In the genomic region with DNA sequence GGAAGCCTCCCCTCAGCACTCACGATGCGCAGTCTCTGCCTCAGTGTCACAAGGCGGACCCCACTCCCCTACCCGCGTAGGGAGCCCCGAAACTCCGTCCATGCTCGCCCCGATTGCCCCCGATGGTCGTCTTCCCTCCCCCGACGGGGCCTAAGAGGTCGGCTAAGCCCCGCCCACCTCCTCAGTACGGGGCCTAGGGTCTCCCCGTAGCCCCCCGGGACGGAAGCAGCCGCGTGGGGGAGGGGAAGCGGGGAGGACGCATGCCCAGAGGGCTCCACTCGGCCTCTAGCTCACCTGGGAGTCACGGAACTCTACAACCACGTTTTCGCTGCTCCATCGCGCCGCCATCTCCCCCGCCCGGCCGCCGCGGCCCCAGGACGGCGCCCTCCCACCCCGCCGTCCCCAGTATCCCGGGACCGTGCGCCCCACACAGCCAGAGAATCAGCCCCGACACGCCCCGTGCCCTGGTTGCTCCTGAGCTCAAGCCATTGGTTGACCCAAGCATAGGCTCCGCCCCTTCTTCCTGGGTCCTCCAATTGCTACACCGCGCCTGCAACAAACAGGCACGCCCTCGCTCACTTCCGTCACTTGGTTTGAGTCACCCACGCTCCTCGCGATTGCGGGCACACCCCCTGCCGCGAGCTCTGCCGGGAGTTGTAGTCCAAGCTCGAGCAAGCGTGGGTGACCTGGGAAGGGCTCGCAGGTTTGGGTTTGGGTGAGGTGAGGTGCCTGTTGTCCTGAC, we compare ENCODE assay signal across 1 cellular context.
TF ChIP-seq lines count a peak whose summit lies in the region.

Gene WDR59, minus strand, starts transcription at position 454 of the 742 bp plus-strand sequence. Its CDS starts 106 bp downstream, at position 348.

TF ChIP-seq in K562, 482 proteins besides CTCF, POLR2A, EP300 and RAD21 (continued from another document and continues in another):
- TF ChIP-seq, protein P1, sequence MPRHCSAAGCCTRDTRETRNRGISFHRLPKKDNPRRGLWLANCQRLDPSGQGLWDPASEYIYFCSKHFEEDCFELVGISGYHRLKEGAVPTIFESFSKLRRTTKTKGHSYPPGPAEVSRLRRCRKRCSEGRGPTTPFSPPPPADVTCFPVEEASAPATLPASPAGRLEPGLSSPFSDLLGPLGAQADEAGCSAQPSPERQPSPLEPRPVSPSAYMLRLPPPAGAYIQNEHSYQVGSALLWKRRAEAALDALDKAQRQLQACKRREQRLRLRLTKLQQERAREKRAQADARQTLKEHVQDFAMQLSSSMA (CRISPR knock-in tag; IDR thresholded peaks at IDR 0.05), result no peak
- TF ChIP-seq CEBPG (CRISPR knock-in tag; IDR thresholded peaks at IDR 0.05) (peak; percentile 73; the same call in 1 of the 2 replicates), CEBPG (tag; conservative IDR thresholded peaks at IDR 0.05 in 1 of 2, IDR thresholded peaks at IDR 0.05 in 1 of 2) (peak in 1 of 2 experiments; percentile 45; a peak in 2 of 4 replicates), TEAD4 (IDR thresholded peaks at IDR 0.05; ENCODE audit: low read length) (no peak), TEAD4 (CRISPR knock-in tag; IDR thresholded peaks at IDR 0.05; ENCODE audit: borderline replicate concordance) (no peak), NFYB (IDR thresholded peaks at IDR 0.05; ENCODE audit: extremely low read depth, insufficient read length) (peak; percentile 80), CBFA2T2 (conservative IDR thresholded peaks at IDR 0.05) (no peak), CBX8 (IDR thresholded peaks at IDR 0.05; ENCODE audit: borderline replicate concordance, extremely low read depth, low read depth, low read length, poor library complexity, severe bottlenecking) (no peak), NCOA2 (IDR thresholded peaks at IDR 0.05; ENCODE audit: partially characterized antibody in 2 of 2) (no peak), CREB5 (CRISPR knock-in tag; IDR thresholded peaks at IDR 0.05) (no peak), POLR2AphosphoS5 (IDR thresholded peaks at IDR 0.05; ENCODE audit: control insufficient read depth, insufficient read depth, low read depth, low read length) (peak; percentile 43; the same call in 1 of the 2 replicates), ZNF347 (CRISPR knock-in tag; IDR thresholded peaks at IDR 0.05; ENCODE audit: low read depth) (no peak), ZNF124 (CRISPR knock-in tag; IDR thresholded peaks at IDR 0.05) (no peak), GATAD2B (IDR thresholded peaks at IDR 0.05; ENCODE audit: borderline replicate concordance) (peak; percentile 62; the same call in 1 of the 2 replicates), KLF10 (CRISPR knock-in tag; IDR thresholded peaks at IDR 0.05) (no peak), ZNF212 (CRISPR knock-in tag; IDR thresholded peaks at IDR 0.05) (no peak), HNRNPK (IDR thresholded peaks at IDR 0.05; ENCODE audit: low read depth, low read length, poor library complexity, severe bottlenecking) (no peak), STAG1 (CRISPR knock-in tag; IDR thresholded peaks at IDR 0.05; ENCODE audit: borderline replicate concordance) (no peak), ATF2 (CRISPR knock-in tag; IDR thresholded peaks at IDR 0.05) (no peak), DLX4 (CRISPR knock-in tag; IDR thresholded peaks at IDR 0.05) (no peak), CEBPZ (IDR thresholded peaks at IDR 0.05; ENCODE audit: borderline replicate concordance, low read depth, low read length) (no peak), HNRNPUL1 (IDR thresholded peaks at IDR 0.05; ENCODE audit: low read length) (no peak), BRCA1 (IDR thresholded peaks at IDR 0.05) (no peak), BRCA1 (CRISPR knock-in tag; IDR thresholded peaks at IDR 0.05) (no peak), NBN (IDR thresholded peaks at IDR 0.05; ENCODE audit: low read depth) (no peak), NR2C1 (IDR thresholded peaks at IDR 0.05) (peak; percentile 70), NR2C1 (tag; IDR thresholded peaks at IDR 0.05) (peak; percentile 85), ZNF764 (CRISPR knock-in tag; IDR thresholded peaks at IDR 0.05; ENCODE audit: low read depth) (no peak)
- TF ChIP-seq, protein P2, sequence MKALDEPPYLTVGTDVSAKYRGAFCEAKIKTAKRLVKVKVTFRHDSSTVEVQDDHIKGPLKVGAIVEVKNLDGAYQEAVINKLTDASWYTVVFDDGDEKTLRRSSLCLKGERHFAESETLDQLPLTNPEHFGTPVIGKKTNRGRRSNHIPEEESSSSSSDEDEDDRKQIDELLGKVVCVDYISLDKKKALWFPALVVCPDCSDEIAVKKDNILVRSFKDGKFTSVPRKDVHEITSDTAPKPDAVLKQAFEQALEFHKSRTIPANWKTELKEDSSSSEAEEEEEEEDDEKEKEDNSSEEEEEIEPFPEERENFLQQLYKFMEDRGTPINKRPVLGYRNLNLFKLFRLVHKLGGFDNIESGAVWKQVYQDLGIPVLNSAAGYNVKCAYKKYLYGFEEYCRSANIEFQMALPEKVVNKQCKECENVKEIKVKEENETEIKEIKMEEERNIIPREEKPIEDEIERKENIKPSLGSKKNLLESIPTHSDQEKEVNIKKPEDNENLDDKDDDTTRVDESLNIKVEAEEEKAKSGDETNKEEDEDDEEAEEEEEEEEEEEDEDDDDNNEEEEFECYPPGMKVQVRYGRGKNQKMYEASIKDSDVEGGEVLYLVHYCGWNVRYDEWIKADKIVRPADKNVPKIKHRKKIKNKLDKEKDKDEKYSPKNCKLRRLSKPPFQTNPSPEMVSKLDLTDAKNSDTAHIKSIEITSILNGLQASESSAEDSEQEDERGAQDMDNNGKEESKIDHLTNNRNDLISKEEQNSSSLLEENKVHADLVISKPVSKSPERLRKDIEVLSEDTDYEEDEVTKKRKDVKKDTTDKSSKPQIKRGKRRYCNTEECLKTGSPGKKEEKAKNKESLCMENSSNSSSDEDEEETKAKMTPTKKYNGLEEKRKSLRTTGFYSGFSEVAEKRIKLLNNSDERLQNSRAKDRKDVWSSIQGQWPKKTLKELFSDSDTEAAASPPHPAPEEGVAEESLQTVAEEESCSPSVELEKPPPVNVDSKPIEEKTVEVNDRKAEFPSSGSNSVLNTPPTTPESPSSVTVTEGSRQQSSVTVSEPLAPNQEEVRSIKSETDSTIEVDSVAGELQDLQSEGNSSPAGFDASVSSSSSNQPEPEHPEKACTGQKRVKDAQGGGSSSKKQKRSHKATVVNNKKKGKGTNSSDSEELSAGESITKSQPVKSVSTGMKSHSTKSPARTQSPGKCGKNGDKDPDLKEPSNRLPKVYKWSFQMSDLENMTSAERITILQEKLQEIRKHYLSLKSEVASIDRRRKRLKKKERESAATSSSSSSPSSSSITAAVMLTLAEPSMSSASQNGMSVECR (CRISPR knock-in tag; IDR thresholded peaks at IDR 0.05), result peak; percentile 78
- TF ChIP-seq, protein P3, sequence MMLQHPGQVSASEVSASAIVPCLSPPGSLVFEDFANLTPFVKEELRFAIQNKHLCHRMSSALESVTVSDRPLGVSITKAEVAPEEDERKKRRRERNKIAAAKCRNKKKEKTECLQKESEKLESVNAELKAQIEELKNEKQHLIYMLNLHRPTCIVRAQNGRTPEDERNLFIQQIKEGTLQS (IDR thresholded peaks at IDR 0.05), result no peak; the same call in 1 of the 2 replicates
- TF ChIP-seq, protein P3 (CRISPR knock-in tag; conservative IDR thresholded peaks at IDR 0.05), result no peak; the same call in none of the 2 replicates
